In the genomic region with DNA sequence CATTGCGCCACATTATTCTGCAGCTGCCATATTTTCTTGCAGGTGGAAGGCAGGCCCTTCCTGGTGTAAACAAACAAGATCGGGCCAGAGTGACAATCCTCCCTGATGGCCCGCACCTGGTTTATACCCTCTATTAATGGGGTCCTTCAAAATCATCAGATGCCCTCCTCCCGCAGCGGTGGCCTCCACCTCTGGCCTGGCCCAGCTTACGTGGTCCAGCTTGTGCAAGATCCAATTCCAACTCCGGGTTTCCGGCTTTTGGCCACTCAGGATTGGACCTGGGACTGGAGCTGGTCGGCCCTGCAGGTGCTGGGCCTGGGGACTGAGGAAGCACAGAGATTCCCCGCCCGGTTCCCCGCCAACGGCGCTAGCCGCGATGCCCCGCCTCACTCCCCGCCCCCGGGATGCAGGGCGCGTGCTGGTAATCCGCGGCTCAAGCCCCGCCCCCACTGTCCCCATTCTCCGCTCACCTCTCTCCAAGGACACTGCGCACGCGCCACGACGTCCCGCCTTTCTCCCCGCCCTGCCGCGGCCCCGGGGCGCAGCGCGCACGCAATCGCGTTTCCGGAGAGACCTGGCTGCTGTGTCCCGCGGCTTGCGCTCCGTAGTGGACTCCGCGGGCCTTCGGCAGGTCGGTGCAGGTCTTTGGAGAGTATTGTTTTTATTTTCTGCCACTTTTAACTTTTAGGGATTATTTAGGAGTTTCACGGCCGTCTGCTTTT, we compare ENCODE assay signal across 1 cellular context.
A peak's percentile ranks its signal among the peaks of the same experiment; 100 is the strongest.
TF ChIP-seq lines count a peak whose summit lies in the region.

TSS of gene TMEM14B (plus strand) at position 555 of the 722 bp plus-strand sequence. CDS start 1,441 bp downstream, outside the sequence.

TF ChIP-seq in GM12878, 131 proteins besides CTCF, POLR2A, EP300 and RAD21 (continued from another document and continues in another):
- peak; percentile 79 for TF ChIP-seq ZBTB40 (IDR thresholded peaks at IDR 0.05; ENCODE audit: borderline replicate concordance)
- TF ChIP-seq YBX1 (IDR thresholded peaks at IDR 0.05), result no peak
- peak; percentile 37; the same call in 1 of the 2 replicates for TF ChIP-seq PAX5 (IDR thresholded peaks at IDR 0.05; ENCODE audit: borderline replicate concordance, low read depth, low read length)
- TF ChIP-seq NRF1 (conservative IDR thresholded peaks at IDR 0.05; ENCODE audit: low read depth, low read length), result peak; percentile 85
- TF ChIP-seq, protein P1, sequence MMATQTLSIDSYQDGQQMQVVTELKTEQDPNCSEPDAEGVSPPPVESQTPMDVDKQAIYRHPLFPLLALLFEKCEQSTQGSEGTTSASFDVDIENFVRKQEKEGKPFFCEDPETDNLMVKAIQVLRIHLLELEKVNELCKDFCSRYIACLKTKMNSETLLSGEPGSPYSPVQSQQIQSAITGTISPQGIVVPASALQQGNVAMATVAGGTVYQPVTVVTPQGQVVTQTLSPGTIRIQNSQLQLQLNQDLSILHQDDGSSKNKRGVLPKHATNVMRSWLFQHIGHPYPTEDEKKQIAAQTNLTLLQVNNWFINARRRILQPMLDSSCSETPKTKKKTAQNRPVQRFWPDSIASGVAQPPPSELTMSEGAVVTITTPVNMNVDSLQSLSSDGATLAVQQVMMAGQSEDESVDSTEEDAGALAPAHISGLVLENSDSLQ (IDR thresholded peaks at IDR 0.05), result no peak
- TF ChIP-seq NR2C2 (IDR thresholded peaks at IDR 0.05; ENCODE audit: borderline replicate concordance, control insufficient read depth, insufficient read length, low read depth), result no peak
- TF ChIP-seq ZBTB4 (CRISPR knock-in tag; IDR thresholded peaks at IDR 0.05), result no peak
- TF ChIP-seq KLF5 (IDR thresholded peaks at IDR 0.05; ENCODE audit: partially characterized antibody), result peak; percentile 69
- TF ChIP-seq, protein P2, sequence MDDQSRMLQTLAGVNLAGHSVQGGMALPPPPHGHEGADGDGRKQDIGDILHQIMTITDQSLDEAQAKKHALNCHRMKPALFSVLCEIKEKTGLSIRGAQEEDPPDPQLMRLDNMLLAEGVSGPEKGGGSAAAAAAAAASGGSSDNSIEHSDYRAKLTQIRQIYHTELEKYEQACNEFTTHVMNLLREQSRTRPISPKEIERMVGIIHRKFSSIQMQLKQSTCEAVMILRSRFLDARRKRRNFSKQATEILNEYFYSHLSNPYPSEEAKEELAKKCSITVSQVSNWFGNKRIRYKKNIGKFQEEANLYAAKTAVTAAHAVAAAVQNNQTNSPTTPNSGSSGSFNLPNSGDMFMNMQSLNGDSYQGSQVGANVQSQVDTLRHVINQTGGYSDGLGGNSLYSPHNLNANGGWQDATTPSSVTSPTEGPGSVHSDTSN (IDR thresholded peaks at IDR 0.05; ENCODE audit: insufficient replicate concordance, low read depth, low read length), result no peak
- TF ChIP-seq NBN (IDR thresholded peaks at IDR 0.05), result 0 out of 2 replicates have a peak, but pooled peaks have one; percentile 35
- TF ChIP-seq, protein P3, sequence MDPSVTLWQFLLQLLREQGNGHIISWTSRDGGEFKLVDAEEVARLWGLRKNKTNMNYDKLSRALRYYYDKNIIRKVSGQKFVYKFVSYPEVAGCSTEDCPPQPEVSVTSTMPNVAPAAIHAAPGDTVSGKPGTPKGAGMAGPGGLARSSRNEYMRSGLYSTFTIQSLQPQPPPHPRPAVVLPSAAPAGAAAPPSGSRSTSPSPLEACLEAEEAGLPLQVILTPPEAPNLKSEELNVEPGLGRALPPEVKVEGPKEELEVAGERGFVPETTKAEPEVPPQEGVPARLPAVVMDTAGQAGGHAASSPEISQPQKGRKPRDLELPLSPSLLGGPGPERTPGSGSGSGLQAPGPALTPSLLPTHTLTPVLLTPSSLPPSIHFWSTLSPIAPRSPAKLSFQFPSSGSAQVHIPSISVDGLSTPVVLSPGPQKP (IDR thresholded peaks at IDR 0.05; ENCODE audit: low read depth, low read length), result no peak
- no peak for TF ChIP-seq ZZZ3 (IDR thresholded peaks at IDR 0.05; ENCODE audit: control insufficient read depth, insufficient read length, low read depth)
- no peak for TF ChIP-seq SUZ12 (IDR thresholded peaks at IDR 0.05; ENCODE audit: unreplicated experiment)
- TF ChIP-seq ZNF687 (IDR thresholded peaks at IDR 0.05), result 0 out of 2 replicates have a peak, but pooled peaks have one; percentile 24
- no peak for TF ChIP-seq STAT3 (IDR thresholded peaks at IDR 0.05; ENCODE audit: low read depth, low read length)
- 0 out of 2 replicates have a peak, but pooled peaks have one; percentile 48 for TF ChIP-seq IRF4 (IDR thresholded peaks at IDR 0.05; ENCODE audit: low read depth, low read length)
- TF ChIP-seq, protein P4, sequence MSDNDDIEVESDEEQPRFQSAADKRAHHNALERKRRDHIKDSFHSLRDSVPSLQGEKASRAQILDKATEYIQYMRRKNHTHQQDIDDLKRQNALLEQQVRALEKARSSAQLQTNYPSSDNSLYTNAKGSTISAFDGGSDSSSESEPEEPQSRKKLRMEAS (IDR thresholded peaks at IDR 0.05; ENCODE audit: low read depth, low read length), result peak; percentile 67
- peak in 1 of 2 experiments; percentile 87; a peak in 2 of 3 replicates for TF ChIP-seq EGR1 (IDR thresholded peaks at IDR 0.05; ENCODE audit: borderline replicate concordance in 1 of 2, low read depth in 2 of 2, low read length in 2 of 2)
- TF ChIP-seq KAT2A (conservative IDR thresholded peaks at IDR 0.05; ENCODE audit: control insufficient read depth, low read depth, low read length), result no peak
- TF ChIP-seq IKZF1 (conservative IDR thresholded peaks at IDR 0.05), result peak; percentile 70
- no peak for TF ChIP-seq RBBP5 (conservative IDR thresholded peaks at IDR 0.05)
- TF ChIP-seq, protein P5, sequence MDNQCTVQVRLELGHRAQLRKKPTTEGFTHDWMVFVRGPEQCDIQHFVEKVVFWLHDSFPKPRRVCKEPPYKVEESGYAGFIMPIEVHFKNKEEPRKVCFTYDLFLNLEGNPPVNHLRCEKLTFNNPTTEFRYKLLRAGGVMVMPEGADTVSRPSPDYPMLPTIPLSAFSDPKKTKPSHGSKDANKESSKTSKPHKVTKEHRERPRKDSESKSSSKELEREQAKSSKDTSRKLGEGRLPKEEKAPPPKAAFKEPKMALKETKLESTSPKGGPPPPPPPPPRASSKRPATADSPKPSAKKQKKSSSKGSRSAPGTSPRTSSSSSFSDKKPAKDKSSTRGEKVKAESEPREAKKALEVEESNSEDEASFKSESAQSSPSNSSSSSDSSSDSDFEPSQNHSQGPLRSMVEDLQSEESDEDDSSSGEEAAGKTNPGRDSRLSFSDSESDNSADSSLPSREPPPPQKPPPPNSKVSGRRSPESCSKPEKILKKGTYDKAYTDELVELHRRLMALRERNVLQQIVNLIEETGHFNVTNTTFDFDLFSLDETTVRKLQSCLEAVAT (IDR thresholded peaks at IDR 0.05), result no peak
- TF ChIP-seq ZNF384 (IDR thresholded peaks at IDR 0.05; ENCODE audit: borderline replicate concordance, low read depth, low read length), result no peak
- TF ChIP-seq ATF7 (IDR thresholded peaks at IDR 0.05; ENCODE audit: low read depth), result no peak
- no peak for TF ChIP-seq CBX5 (IDR thresholded peaks at IDR 0.05; ENCODE audit: low read depth)
- no peak for TF ChIP-seq NFYA (IDR thresholded peaks at IDR 0.05; ENCODE audit: borderline replicate concordance, low read depth, low read length)
- peak; percentile 79; the same call in 1 of the 2 replicates for TF ChIP-seq RB1 (IDR thresholded peaks at IDR 0.05; ENCODE audit: borderline replicate concordance)
- TF ChIP-seq GATAD2B (conservative IDR thresholded peaks at IDR 0.05; ENCODE audit: low read depth), result peak; percentile 74
- TF ChIP-seq PRDM15 (CRISPR knock-in tag; IDR thresholded peaks at IDR 0.05), result no peak
- no peak for TF ChIP-seq JUNB (IDR thresholded peaks at IDR 0.05)
- no peak for TF ChIP-seq CBX3 (IDR thresholded peaks at IDR 0.05; ENCODE audit: borderline replicate concordance, low read depth)
